In genomic region chr11:1012291-1012690, GRCh38 we compare ENCODE assay signal across 13 cellular contexts. TPM values are rescaled to one million over a fixed set of nuclear protein-coding genes. Genes with fewer than 3 reads are reported as not detected.
"Had no signal": no experiment of that assay in that cellular context is flagged by ENCODE, and none has a peak within 500 bp of the region (broad histone marks: within the 10 kb centered on the region; RNA-seq: fewer than 3 reads in every experiment).

No MANE protein-coding gene starts in this region.

- H3K4me1 Mint-ChIP-seq: GM23338 had no signal

- H3K9me3 Mint-ChIP-seq: IgD-negative memory B cell had no signal

- H3K4me2 ChIP-seq: GM23338, KMS-11 had no signal

- H3K4me1 ChIP-seq: HAP-1 had no signal

- H3K27ac ChIP-seq: HL-60, KMS-11 had no signal

- DNase-seq: H7, HFFc6, Karpas-422, KBM-7 had no signal

- H3K9me3 ChIP-seq: HAP-1 had no signal

- ATAC-seq: HCT116, HepG2 had no signal

- H3K9ac ChIP-seq: KMS-11 had no signal

- H3K4me3 ChIP-seq: GM23338, HAP-1 had no signal

- H3K27me3 Mint-ChIP-seq: IgD-negative memory B cell had no signal

- H3K4me3 Mint-ChIP-seq: GM23338, HFFc6, IgD-negative memory B cell had no signal

- H3K27ac Mint-ChIP-seq: GM23338, HFFc6 had no signal

RNA-seq across cellular contexts. Expression of gene MUC6, which starts 24.2 kb away (rescaled TPM):
- total RNA-seq: GM23338, H4, H7, HepG2, HFFc6, HT1080 had no signal
- polyA plus RNA-seq: GM23338, HepG2, IgD-negative memory B cell had no signal
